Comparison of ENCODE assay signal across 24 cellular contexts in the genomic region with DNA sequence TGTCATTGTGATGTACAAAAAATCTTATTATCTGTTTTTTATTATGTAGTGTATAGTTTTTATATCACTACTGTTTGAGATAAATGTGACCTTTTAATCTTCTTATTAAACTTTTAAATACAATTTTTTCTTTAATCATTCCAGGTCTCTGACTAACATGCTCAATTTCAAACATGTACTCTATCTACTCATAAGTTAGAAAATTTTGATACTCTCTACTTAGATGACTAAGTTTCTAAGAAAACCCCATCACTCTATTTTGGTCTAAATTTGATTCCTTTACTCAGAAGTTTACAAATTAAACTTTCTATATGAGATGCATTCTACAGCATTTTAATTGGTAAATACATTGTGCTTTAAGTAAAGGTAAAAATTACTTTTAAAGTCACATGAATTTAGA.
"Had no signal": no experiment of that assay in that cellular context is flagged by ENCODE, and none has a peak within 500 bp of the region (broad histone marks: within the 10 kb centered on the region; RNA-seq: fewer than 3 reads in every experiment).

No MANE protein-coding gene starts in this region.

- H3K4me3 Mint-ChIP-seq: mesothelial cell of epicardium, naive B cell had no signal

- H3K27ac Mint-ChIP-seq: mesothelial cell of epicardium had no signal

- H3K4me1 Mint-ChIP-seq: mesothelial cell of epicardium had no signal

- FAIRE-seq: islet of Langerhans, keratinocyte had no signal

- DNase-seq: dermis blood vessel endothelial cell; dorsolateral prefrontal cortex; effector CD4-positive, alpha-beta T cell; effector memory CD4-positive, alpha-beta T cell; erythroblast; esophagus squamous epithelium; foreskin fibroblast; foreskin melanocyte; gastrocnemius medialis; glutamatergic neuron; head of caudate nucleus; heart right ventricle; hippocampal formation; left cardiac atrium; left lung; left ventricle myocardium superior; lower lobe of right lung; mesenchymal stem cell; mucosa of descending colon; naive B cell had no signal

- H3K9me3 Mint-ChIP-seq: mesothelial cell of epicardium had no signal

- ATAC-seq: esophagus mucosa, gastrocnemius medialis, heart right ventricle, left cardiac atrium, left lung, left ventricle myocardium superior, lower lobe of right lung, mucosa of descending colon had no signal

- H3K27me3 Mint-ChIP-seq: naive B cell had no signal
